Comparison of ENCODE assay signal across 15 cellular contexts in the genomic region with DNA sequence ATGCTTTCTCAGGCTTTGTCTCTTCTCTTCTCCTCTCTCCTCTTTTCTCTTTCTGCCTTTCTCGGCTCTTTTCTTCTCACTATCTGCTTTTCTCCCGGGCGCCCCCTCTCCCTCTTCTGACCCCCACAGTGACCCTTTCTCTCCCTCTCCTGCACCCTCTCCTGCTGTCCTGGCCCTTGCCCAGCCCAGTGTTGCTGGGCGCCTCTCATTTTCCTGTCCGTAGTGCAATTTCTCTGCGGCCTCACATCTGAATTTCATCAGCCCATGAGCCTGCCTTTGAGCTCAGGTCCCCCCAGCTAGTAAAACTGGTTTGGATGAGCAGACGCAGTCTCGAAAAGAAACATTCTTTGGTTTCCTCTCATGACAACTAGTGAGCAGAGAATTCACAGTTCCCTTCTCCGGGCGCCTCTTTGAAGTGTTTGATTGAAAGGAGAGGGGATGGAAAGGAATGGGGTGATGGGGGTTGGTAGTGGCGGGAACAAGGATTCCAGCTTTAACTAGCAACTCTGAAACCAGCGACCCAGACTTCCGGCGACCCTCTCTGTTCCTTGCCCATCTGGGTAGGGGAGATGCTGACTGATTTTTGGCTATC.
A peak's percentile ranks its signal among the peaks of the same experiment; 100 is the strongest.
DNase-seq lines count a peak whose midpoint lies in the region; TF ChIP-seq lines count a peak whose summit lies in the region.
"Had no signal": no experiment of that assay in that cellular context is flagged by ENCODE, and none has a peak within 500 bp of the region (broad histone marks: within the 10 kb centered on the region; RNA-seq: fewer than 3 reads in every experiment).

No MANE protein-coding gene starts in this region.

- H2AFZ ChIP-seq in H9 (ENCODE audit: low read length): no peak overlapping the region
- peak overlapping the region; percentile 48 for H2AFZ ChIP-seq in smooth muscle cell (ENCODE audit: low read depth)

- H3K4me1 ChIP-seq in H9 (ENCODE audit: insufficient read depth, low read length): no peaks in the 10 kb centered on the region; the same call in 1 of the 2 replicates
- no peaks in the 10 kb centered on the region for H3K4me1 ChIP-seq in endodermal cell (ENCODE audit: control insufficient read depth, insufficient read depth, low read length)
- peaks cover 25% of the 10 kb centered on the region for H3K4me1 ChIP-seq in smooth muscle cell (ENCODE audit: low read depth)
- H3K4me1 ChIP-seq: HAP-1 had no signal

- no peak overlapping the region for H4K8ac ChIP-seq in H9 (replicated peaks; ENCODE audit: insufficient read length, low read depth, low read length)

- H3K9ac ChIP-seq in H9 (ENCODE audit: extremely low read depth, insufficient read length, low read length) (no peak overlapping the region), endodermal cell (ENCODE audit: extremely low read depth, low read length, poor library complexity, severe bottlenecking) (no peak overlapping the region), smooth muscle cell (ENCODE audit: low read depth) (no peak overlapping the region)

- H3K79me2 ChIP-seq in H9 (ENCODE audit: insufficient read depth, low read length) (no peaks in the 10 kb centered on the region), smooth muscle cell (ENCODE audit: low read depth) (no peaks in the 10 kb centered on the region)

- H2BK15ac ChIP-seq in H9 (ENCODE audit: low read depth, low read length): no peak overlapping the region

- H2BK12ac ChIP-seq in H9 (ENCODE audit: insufficient read length, low read depth, low read length): no peak overlapping the region

- H3K14ac ChIP-seq in H9 (ENCODE audit: insufficient read depth, low read length): 0 out of 2 replicates have a peak overlapping the region, but pooled peaks have one; percentile 61

- no peak overlapping the region for H3K27ac ChIP-seq in H9 (ENCODE audit: insufficient read length, low read depth, low read length)
- peak overlapping the region; percentile 62 for H3K27ac ChIP-seq in endodermal cell (ENCODE audit: low read depth, low read length)
- H3K27ac ChIP-seq in smooth muscle cell (ENCODE audit: low read depth): peak overlapping the region; percentile 54
- H3K27ac ChIP-seq in coronary artery: no peak overlapping the region

- H3K27me3 ChIP-seq in H9 (ENCODE audit: insufficient read depth, low read length) (no peaks in the 10 kb centered on the region), endodermal cell (ENCODE audit: control insufficient read depth, insufficient read depth, low read length, poor library complexity, severe bottlenecking) (peaks cover 30% of the 10 kb centered on the region), smooth muscle cell (ENCODE audit: low read depth) (no peaks in the 10 kb centered on the region)

- H3K27me3 Mint-ChIP-seq in H9 (ENCODE audit: low read depth) (peaks cover 12% of the 10 kb centered on the region), endodermal cell (ENCODE audit: insufficient read depth) (peaks cover 18% of the 10 kb centered on the region), mesothelial cell of epicardium (ENCODE audit: low read depth) (no peaks in the 10 kb centered on the region)

- H4K91ac ChIP-seq in H9 (ENCODE audit: insufficient read length, low read depth, low read length): no peak overlapping the region

- DNase-seq in H9 (no peak), endodermal cell (no peak), mesothelial cell of epicardium (ENCODE audit: low spot score in 2 of 2, unreplicated experiment in 2 of 2) (no peak), smooth muscle cell (lab: John Stamatoyannopoulos, UW; ENCODE audit: unreplicated experiment) (no peak), ureter (ENCODE audit: low spot score) (no peak), coronary artery (ENCODE audit: low spot score) (no peak)
- DNase-seq in stimulated activated CD8-positive, alpha-beta memory T cell treated with anti-CD3 and anti-CD28 coated beads, Interleukin-4, amount 100 ng/mL, for 48 hours: no peak
- DNase-seq: AML-193, COR-L47, NCI-H187, NCI-H345, OCI-M1, SIG-M5 had no signal

- no peak overlapping the region for H3K56ac ChIP-seq in H9 (ENCODE audit: insufficient read length, low read depth, low read length)

- H2AK5ac ChIP-seq in H9 (ENCODE audit: insufficient read length, low read length): no peak overlapping the region

- H3K23ac ChIP-seq in H9 (ENCODE audit: insufficient read length, low read depth, low read length): no peak overlapping the region

- H3K4me3 Mint-ChIP-seq in H9 (no peak overlapping the region), endodermal cell (no peak overlapping the region), mesothelial cell of epicardium (peak overlapping the region; percentile 5)

- H3K4me3 ChIP-seq in endodermal cell (ENCODE audit: low read length) (no peak overlapping the region), smooth muscle cell (no peak overlapping the region), coronary artery (no peak overlapping the region)
- H3K4me3 ChIP-seq: HAP-1, K562 had no signal

- H3K36me3 Mint-ChIP-seq in H9 (ENCODE audit: insufficient read depth in 1 of 3, low read depth in 3 of 3): peaks cover 2 to 4% (median 2%) of the 10 kb centered on the region in 3 experiments; a peak in 5 of 7 replicates
- peaks cover 1% of the 10 kb centered on the region for H3K36me3 Mint-ChIP-seq in endodermal cell (ENCODE audit: low read depth)
- H3K36me3 Mint-ChIP-seq in mesothelial cell of epicardium: no peaks in the 10 kb centered on the region

- H4K5ac ChIP-seq in H9 (ENCODE audit: insufficient read length, low read depth, low read length): no peak overlapping the region

- WGBS in H9 (ENCODE audit: extremely low coverage, insufficient read length, low lambda C conversion rate): no CpG with 5 or more reads among the region's 14 CpGs
- 54 to 69% methylated on average over 9 to 14 of the region's 14 CpGs for WGBS in endodermal cell (ENCODE audit: insufficient coverage in 1 of 2, insufficient read length in 1 of 2), 2 experiments
- 22% methylated on average over 14 of the region's 14 CpGs for WGBS in smooth muscle cell (ENCODE audit: low lambda C conversion rate)

- H2BK20ac ChIP-seq in H9 (ENCODE audit: low read depth, low read length, poor library complexity, severe bottlenecking): no peak overlapping the region

- H3K4me1 Mint-ChIP-seq in H9: peaks cover 10 to 26% of the 10 kb centered on the region in 2 experiments
- H3K4me1 Mint-ChIP-seq in endodermal cell: peaks cover 8% of the 10 kb centered on the region
- peaks cover 27% of the 10 kb centered on the region for H3K4me1 Mint-ChIP-seq in mesothelial cell of epicardium

- TF ChIP-seq CTCF in H9 (conservative IDR thresholded peaks at IDR 0.05): no peak
- TF ChIP-seq CTCF in endodermal cell (conservative IDR thresholded peaks at IDR 0.05): no peak
- TF ChIP-seq CTCF in mesothelial cell of epicardium (IDR thresholded peaks at IDR 0.05; ENCODE audit: unreplicated experiment): no peak
- no peak for TF ChIP-seq CTCF in smooth muscle cell (IDR thresholded peaks at IDR 0.05; ENCODE audit: borderline replicate concordance, insufficient read depth, poor library complexity, severe bottlenecking)
- no peak for TF ChIP-seq CTCF in coronary artery (IDR thresholded peaks at IDR 0.05)

- peak overlapping the region; percentile 8 for H3K18ac ChIP-seq in H9 (ENCODE audit: insufficient read length, low read depth, low read length)

- H2BK5ac ChIP-seq in H9 (ENCODE audit: insufficient read length, low read length): no peak overlapping the region

- no peak overlapping the region for H3K4ac ChIP-seq in H9 (ENCODE audit: low read depth, low read length)

- H4K20me1 ChIP-seq in H9 (ENCODE audit: control insufficient read depth, insufficient read depth, insufficient read length): no peaks in the 10 kb centered on the region
- no peaks in the 10 kb centered on the region for H4K20me1 ChIP-seq in smooth muscle cell (ENCODE audit: low read depth)

- H3F3A ChIP-seq in smooth muscle cell (ENCODE audit: low read depth): no peaks in the 10 kb centered on the region

- no peak overlapping the region for H2BK120ac ChIP-seq in H9 (ENCODE audit: low read depth, low read length, poor library complexity, severe bottlenecking)

- H3K4me2 ChIP-seq in H9 (ENCODE audit: insufficient read depth, insufficient read length, low read length): no peak overlapping the region
- peak overlapping the region; percentile 67 for H3K4me2 ChIP-seq in smooth muscle cell

- H3K23me2 ChIP-seq in H9 (ENCODE audit: insufficient read length, low read depth, low read length, poor library complexity, severe bottlenecking): no peaks in the 10 kb centered on the region

- H3K36me3 ChIP-seq in endodermal cell (ENCODE audit: control insufficient read depth, insufficient read depth, low read length) (no peaks in the 10 kb centered on the region), smooth muscle cell (ENCODE audit: low read depth) (no peaks in the 10 kb centered on the region)
- H3K36me3 ChIP-seq: HAP-1 had no signal

- H3K9me3 ChIP-seq in H9 (ENCODE audit: control insufficient read depth, low read depth, low read length): no peaks in the 10 kb centered on the region
- H3K9me3 ChIP-seq in endodermal cell (ENCODE audit: control insufficient read depth, low read length): peaks cover 18% of the 10 kb centered on the region
- H3K9me3 ChIP-seq in smooth muscle cell (replicated peaks; ENCODE audit: low read depth): no peaks in the 10 kb centered on the region
- H3K9me3 ChIP-seq: HAP-1 had no signal

- peak overlapping the region in 1 of 3 experiments; percentile 7; a peak in 2 of 7 replicates for H3K27ac Mint-ChIP-seq in H9
- H3K27ac Mint-ChIP-seq in endodermal cell: no peak overlapping the region
- H3K27ac Mint-ChIP-seq in mesothelial cell of epicardium: peak overlapping the region; percentile 70

- H3K79me1 ChIP-seq in H9 (ENCODE audit: insufficient read depth, low read depth, low read length, poor library complexity, severe bottlenecking): no peaks in the 10 kb centered on the region

- H3T11ph ChIP-seq in H9 (ENCODE audit: low read length): no peak overlapping the region

- H3K9me3 Mint-ChIP-seq in H9: 0 out of 5 replicates have a peak, but pooled peaks cover 0 to 2% of the 10 kb centered on the region in 2 experiments
- peaks cover 19% of the 10 kb centered on the region for H3K9me3 Mint-ChIP-seq in endodermal cell
- H3K9me3 Mint-ChIP-seq in mesothelial cell of epicardium: no peaks in the 10 kb centered on the region

Comparison
In these comparisons a context has a peak if more than half of its experiments do, and no peak if none do; other contexts are left out.
1. H3K27ac ChIP-seq: peak in endodermal cell (single experiment) and smooth muscle cell (single experiment); none in H9 (single experiment) and coronary artery (0 of 2).